Comparison of ENCODE assay signal across 21 cellular contexts in genomic region chr1:13769212-13769611, GRCh38.
DNase-seq lines count a peak whose midpoint lies in the region; ATAC-seq and TF ChIP-seq lines count a peak whose summit lies in the region.
"Had no signal": no experiment of that assay in that cellular context is flagged by ENCODE, and none has a peak within 500 bp of the region (broad histone marks: within the 10 kb centered on the region; RNA-seq: fewer than 3 reads in every experiment).

No MANE protein-coding gene starts in this region.

- no peaks in the 10 kb centered on the region for H3K27me3 Mint-ChIP-seq in stimulated activated naive CD8-positive, alpha-beta T cell treated with anti-CD3 and anti-CD28 coated beads, Interleukin-15, Interleukin-2, amounts not matched to agents 100 ng/mL and 50 ng/mL, for 24 hours
- no peaks in the 10 kb centered on the region for H3K27me3 Mint-ChIP-seq in T-helper 17 cell
- H3K27me3 Mint-ChIP-seq: activated CD4-positive, alpha-beta T cell treated with anti-CD3 and anti-CD28 coated beads, Interleukin-2, amount 10 ng/mL, durations not matched to agents 7 days and 5 days; CD8-positive, alpha-beta memory T cell; T-cell had no signal

- no peak overlapping the region for H3K4me3 Mint-ChIP-seq in stimulated activated naive CD8-positive, alpha-beta T cell treated with anti-CD3 and anti-CD28 coated beads, Interleukin-15, Interleukin-2, amounts not matched to agents 100 ng/mL and 50 ng/mL, for 24 hours
- H3K4me3 Mint-ChIP-seq in T-helper 17 cell = peak overlapping the region; percentile 3
- H3K4me3 Mint-ChIP-seq: activated CD4-positive, alpha-beta T cell treated with anti-CD3 and anti-CD28 coated beads, Interleukin-2, amount 10 ng/mL, durations not matched to agents 7 days and 5 days; neural progenitor cell; T-cell had no signal

- H3K4me3 ChIP-seq in lower lobe of right lung (no peak overlapping the region), upper lobe of right lung (no peak overlapping the region)
- H3K4me3 ChIP-seq: cardiac muscle cell, GM12878, neural progenitor cell, prostate gland had no signal

- TF ChIP-seq CTCF in lower lobe of right lung (IDR thresholded peaks at IDR 0.05) = no peak
- TF ChIP-seq CTCF in upper lobe of right lung (IDR thresholded peaks at IDR 0.05) = no peak

- H3K27ac ChIP-seq in lower lobe of right lung (no peak overlapping the region), upper lobe of right lung (no peak overlapping the region)
- H3K27ac ChIP-seq: cardiac muscle cell, neural progenitor cell, prostate gland had no signal

- peak overlapping the region; percentile 60 for H3K27ac Mint-ChIP-seq in stimulated activated naive CD8-positive, alpha-beta T cell treated with anti-CD3 and anti-CD28 coated beads, Interleukin-15, Interleukin-2, amounts not matched to agents 100 ng/mL and 50 ng/mL, for 24 hours
- peak overlapping the region; percentile 68 for H3K27ac Mint-ChIP-seq in T-helper 17 cell
- H3K27ac Mint-ChIP-seq: activated CD4-positive, alpha-beta T cell treated with anti-CD3 and anti-CD28 coated beads, Interleukin-2, amount 10 ng/mL, durations not matched to agents 7 days and 5 days; activated T-helper 2 cell treated with anti-CD3 and anti-CD28 coated beads, Interferon-gamma antibody, Interleukin-2, Interleukin-4, amounts not matched to agents 10 μg/mL and 5 μg/mL and 100 μg/mL, durations not matched to agents 14 hours and 24 hours and 36 hours; neural progenitor cell; T-cell had no signal

- ATAC-seq in stimulated activated naive CD8-positive, alpha-beta T cell treated with anti-CD3 and anti-CD28 coated beads, Interleukin-15, Interleukin-2, amounts not matched to agents 100 U/mL and 50 U/mL, for 24 hours = no peak
- ATAC-seq in T-helper 17 cell (no peak), lower lobe of right lung (peak; percentile 63 to 78), upper lobe of right lung (peak; percentile 92), GM21723 (IDR thresholded peaks at IDR 0.05; ENCODE audit: unreplicated experiment) (no peak)
- ATAC-seq: GM12878, HCT116, left cardiac atrium, T-cell had no signal

- intact Hi-C loops in lower lobe of right lung (cut with DNase I) (no loop called here), upper lobe of right lung (cut with DNase I) (no loop called here)

- H3K4me1 ChIP-seq in lower lobe of right lung (peaks cover 29% of the 10 kb centered on the region), upper lobe of right lung (peaks cover 27% of the 10 kb centered on the region)
- H3K4me1 ChIP-seq: prostate gland had no signal

- H3K36me3 ChIP-seq in lower lobe of right lung (peaks cover 12% of the 10 kb centered on the region), upper lobe of right lung (peaks cover 14% of the 10 kb centered on the region)
- H3K36me3 ChIP-seq: neural progenitor cell, prostate gland had no signal

- H3K36me3 Mint-ChIP-seq in stimulated activated naive CD8-positive, alpha-beta T cell treated with anti-CD3 and anti-CD28 coated beads, Interleukin-15, Interleukin-2, amounts not matched to agents 100 ng/mL and 50 ng/mL, for 24 hours (ENCODE audit: low read depth) = peaks cover 45% of the 10 kb centered on the region
- H3K36me3 Mint-ChIP-seq in T-helper 17 cell (ENCODE audit: low read depth) = no peaks in the 10 kb centered on the region

- no peaks in the 10 kb centered on the region for H3K27me3 ChIP-seq in lower lobe of right lung (ENCODE audit: low read depth)
- no peaks in the 10 kb centered on the region for H3K27me3 ChIP-seq in upper lobe of right lung
- H3K27me3 ChIP-seq: cardiac muscle cell, neural progenitor cell had no signal

- no peaks in the 10 kb centered on the region for H3K9me3 Mint-ChIP-seq in stimulated activated naive CD8-positive, alpha-beta T cell treated with anti-CD3 and anti-CD28 coated beads, Interleukin-15, Interleukin-2, amounts not matched to agents 100 ng/mL and 50 ng/mL, for 24 hours
- H3K9me3 Mint-ChIP-seq: activated CD4-positive, alpha-beta T cell treated with anti-CD3 and anti-CD28 coated beads, Interleukin-2, amount 10 ng/mL, durations not matched to agents 7 days and 5 days; activated T-helper 2 cell treated with anti-CD3 and anti-CD28 coated beads, Interferon-gamma antibody, Interleukin-2, Interleukin-4, amounts not matched to agents 10 μg/mL and 5 μg/mL and 100 μg/mL, durations not matched to agents 14 hours and 24 hours and 36 hours; CD8-positive, alpha-beta memory T cell; neural progenitor cell; T-cell had no signal

- H3K4me1 Mint-ChIP-seq in stimulated activated naive CD8-positive, alpha-beta T cell treated with anti-CD3 and anti-CD28 coated beads, Interleukin-15, Interleukin-2, amounts not matched to agents 100 ng/mL and 50 ng/mL, for 24 hours (ENCODE audit: low read depth) = peaks cover 47% of the 10 kb centered on the region
- peaks cover 40% of the 10 kb centered on the region for H3K4me1 Mint-ChIP-seq in T-helper 17 cell

- H3K9me3 ChIP-seq in T-helper 17 cell (ENCODE audit: control insufficient read depth, low read length, poor library complexity, severe bottlenecking) = no peaks in the 10 kb centered on the region
- H3K9me3 ChIP-seq in lower lobe of right lung = no peaks in the 10 kb centered on the region
- H3K9me3 ChIP-seq in upper lobe of right lung = no peaks in the 10 kb centered on the region
- H3K9me3 ChIP-seq: prostate gland had no signal

- no peak for DNase-seq in stimulated activated naive CD8-positive, alpha-beta T cell treated with anti-CD3 and anti-CD28 coated beads, Interleukin-15, Interleukin-2, amounts not matched to agents 100 U/mL and 50 U/mL, for 24 hours
- no peak for DNase-seq in T-helper 17 cell
- DNase-seq in lower lobe of right lung = peak; percentile 67
- no peak for DNase-seq in upper lobe of right lung
- no peak for DNase-seq in iPS-NIHi11 (ENCODE audit: low spot score)
- no peak for DNase-seq in DMS53 treated with DMSO at 0.1 percent for 48 hours (lab: John Stamatoyannopoulos, UW; ENCODE audit: unreplicated experiment)
- DNase-seq: activated CD4-positive, alpha-beta T cell treated with anti-CD3 and anti-CD28 coated beads, Interleukin-2, amount 10 ng/mL, durations not matched to agents 7 days and 5 days; CD8-positive, alpha-beta memory T cell; DMS53; left cardiac atrium; NCI-H2081 treated with DMSO at 0.1 percent for 48 hours; NCI-H82; T-cell had no signal

Comparison
In these comparisons a context has a peak if more than half of its experiments do, and no peak if none do; other contexts are left out.
1. ATAC-seq: peak in lower lobe of right lung (2 of 2) and upper lobe of right lung (single experiment); none in stimulated activated naive CD8-positive, alpha-beta T cell treated with anti-CD3 and anti-CD28 coated beads, Interleukin-15, Interleukin-2, amounts not matched to agents 100 U/mL and 50 U/mL, for 24 hours (single experiment), T-helper 17 cell (single experiment) and GM21723 (single experiment).